16 cellular contexts compared by ENCODE assay signal in the genomic region with DNA sequence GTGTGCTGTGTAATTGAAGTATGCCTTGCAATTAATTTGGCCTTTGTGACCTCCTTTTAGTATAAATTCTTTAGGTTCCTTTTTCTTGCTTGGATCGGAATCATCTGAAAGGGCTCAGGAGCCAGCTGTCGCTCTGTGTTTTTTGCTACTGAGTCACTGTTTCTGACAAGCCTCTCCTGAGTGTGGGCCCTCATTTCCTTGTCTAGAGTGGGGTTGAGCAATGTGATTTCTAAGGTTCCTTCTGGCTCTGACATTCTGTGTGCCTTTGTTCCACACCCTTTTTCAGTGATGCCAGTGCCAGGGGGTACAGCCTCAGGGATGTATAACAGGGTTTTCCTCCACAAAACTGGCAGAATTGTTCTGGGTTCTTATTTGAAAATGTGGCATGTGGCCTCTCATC. TPM values are rescaled to one million over a fixed set of nuclear protein-coding genes. Genes with fewer than 3 reads are reported as not detected.
DNase-seq lines count a peak whose midpoint lies in the region; ATAC-seq and TF ChIP-seq lines count a peak whose summit lies in the region.
"Had no signal": no experiment of that assay in that cellular context is flagged by ENCODE, and none has a peak within 500 bp of the region (broad histone marks: within the 10 kb centered on the region; RNA-seq: fewer than 3 reads in every experiment).

No MANE protein-coding gene starts in this region.

- 19 to 56% methylated on average over 2 of the region's 2 CpGs for WGBS in aorta, 2 donors

- intact Hi-C loops in Right ventricle myocardium inferior (cut with DNase I) = no loop called here
- intact Hi-C loops in aorta (cut with DNase I) = no loop called here

- peaks cover 0 to 33% of the 10 kb centered on the region in 2 donors for H3K4me1 ChIP-seq in right atrium auricular region
- H3K4me1 ChIP-seq in skeletal muscle satellite cell (ENCODE audit: control insufficient read depth, insufficient read depth, low read length) = peaks cover 30% of the 10 kb centered on the region
- peaks cover 2 to 13% of the 10 kb centered on the region in 2 donors for H3K4me1 ChIP-seq in aorta (ENCODE audit: control insufficient read depth in 1 of 2, insufficient read depth in 2 of 2, low read length in 2 of 2)

- peak overlapping the region; percentile 68 for H3K9ac ChIP-seq in skeletal muscle satellite cell (ENCODE audit: low read depth, low read length)

- H3K9me3 ChIP-seq in right atrium auricular region (no peaks in the 10 kb centered on the region), skeletal muscle satellite cell (replicated peaks; ENCODE audit: low read length) (no peaks in the 10 kb centered on the region), aorta (ENCODE audit: control insufficient read depth, low read length) (no peaks in the 10 kb centered on the region)

- ATAC-seq in Right ventricle myocardium inferior = no peak
- ATAC-seq in aorta (ENCODE audit: low FRiP score) = no peak
- ATAC-seq in GM21447 (IDR thresholded peaks at IDR 0.05; ENCODE audit: unreplicated experiment) = no peak
- ATAC-seq: activated T-cell treated with anti-CD3 and anti-CD28 coated beads, Interleukin-2, amount 50 U/mL, for 4 hours had no signal

- H3K36me3 ChIP-seq in right atrium auricular region (no peaks in the 10 kb centered on the region), skeletal muscle satellite cell (ENCODE audit: insufficient read depth, low read length) (no peaks in the 10 kb centered on the region), aorta (ENCODE audit: control insufficient read depth in 1 of 2, insufficient read depth in 2 of 2, low read length in 1 of 2) (no peaks in the 10 kb centered on the region)

- H3K4me3 ChIP-seq in right atrium auricular region = no peak overlapping the region
- H3K4me3 ChIP-seq in foreskin fibroblast (ENCODE audit: low read depth in 1 of 2, low read length in 2 of 2) = no peak overlapping the region
- peak overlapping the region; percentile 53 for H3K4me3 ChIP-seq in skeletal muscle satellite cell (ENCODE audit: low read length)
- no peak overlapping the region for H3K4me3 ChIP-seq in aorta (ENCODE audit: low read length in 2 of 2)
- H3K4me3 ChIP-seq: PC-9 had no signal

- H3K27me3 ChIP-seq in right atrium auricular region (no peaks in the 10 kb centered on the region), skeletal muscle satellite cell (ENCODE audit: control insufficient read depth, insufficient read depth, low read length) (no peaks in the 10 kb centered on the region), aorta (ENCODE audit: control insufficient read depth in 1 of 2, insufficient read depth in 2 of 2, low read length in 1 of 2) (no peaks in the 10 kb centered on the region)

- H3K27ac ChIP-seq in right atrium auricular region (peak overlapping the region; percentile 57 to 58), aorta (ENCODE audit: low read depth in 1 of 2, low read length in 2 of 2) (peak overlapping the region; percentile 6 to 48)
- H3K27ac ChIP-seq: PC-9 had no signal

- TF ChIP-seq CTCF in right atrium auricular region (IDR thresholded peaks at IDR 0.05) (no peak), foreskin fibroblast (IDR thresholded peaks at IDR 0.05; ENCODE audit: low read depth, low read length) (no peak)

- peak overlapping the region; percentile 66 for H3K4me2 ChIP-seq in skeletal muscle satellite cell (ENCODE audit: low read length)
- H3K4me2 ChIP-seq: PC-9 had no signal

- DNase-seq in right atrium auricular region (ENCODE audit: low spot score) (no peak), Right ventricle myocardium inferior (ENCODE audit: missing footprints) (no peak), foreskin fibroblast (peak; percentile 30 to 62), aorta (no peak), DMS53 treated with DMSO at 0.1 percent for 48 hours (lab: John Stamatoyannopoulos, UW; ENCODE audit: unreplicated experiment) (no peak)
- no peak for DNase-seq in activated CD4-positive, alpha-beta T cell treated with anti-CD3 and anti-CD28 coated beads, Interleukin-2, amount 50 U/mL, for 4 hours
- DNase-seq: 8988T; activated naive CD8-positive, alpha-beta T cell treated with anti-CD3 and anti-CD28 coated beads, Interleukin-2, amount 10 ng/mL, durations not matched to agents 7 days and 5 days; activated T-cell treated with anti-CD3 and anti-CD28 coated beads, Interleukin-2, amount 50 U/mL, for 4 hours; NCI-H2107; NCI-H774; PC-9; SW 1271 had no signal

RNA-seq across cellular contexts. Expression of gene DAAM2, which starts 26.5 kb away (rescaled TPM):
- total RNA-seq in right atrium auricular region = 1 to 10 TPM; 8.3 to 9.7 TPM
- total RNA-seq in Right ventricle myocardium inferior = 14.7 TPM
- 0.51 and 2.2 TPM in 2 replicates for total RNA-seq in skeletal muscle satellite cell (2012; rRNA removed)
- total RNA-seq in aorta = 10 to 100 TPM; 61.5 to 62.1 TPM
- polyA plus RNA-seq in aorta = 10 to 100 TPM; 27.3 to 30.4 TPM
- total RNA-seq: activated naive CD8-positive, alpha-beta T cell treated with anti-CD3 and anti-CD28 coated beads, Interleukin-2, amount 10 ng/mL, durations not matched to agents 7 days and 5 days; PC-9 had no signal
- polyA plus RNA-seq: CD14-positive monocyte had no signal

Comparison
In these comparisons a context has a peak if more than half of its experiments do, and no peak if none do; other contexts are left out.
1. DNase-seq: peak in foreskin fibroblast (2 of 2); none in right atrium auricular region (single experiment), Right ventricle myocardium inferior (single experiment), aorta (0 of 2), activated CD4-positive, alpha-beta T cell treated with anti-CD3 and anti-CD28 coated beads, Interleukin-2, amount 50 U/mL, for 4 hours (0 of 2) and DMS53 treated with DMSO at 0.1 percent for 48 hours (single experiment).